Comparison of ENCODE assay signal across 15 cellular contexts in genomic region chr7:33921216-33921938, GRCh38. TPM values are rescaled to one million over a fixed set of nuclear protein-coding genes. Genes with fewer than 3 reads are reported as not detected.
DNase-seq lines count a peak whose midpoint lies in the region; TF ChIP-seq lines count a peak whose summit lies in the region.
"Had no signal": no experiment of that assay in that cellular context is flagged by ENCODE, and none has a peak within 500 bp of the region (broad histone marks: within the 10 kb centered on the region; RNA-seq: fewer than 3 reads in every experiment).

No MANE protein-coding gene starts in this region.

- H3K4me2 ChIP-seq in skeletal muscle satellite cell (ENCODE audit: low read length): peak overlapping the region; percentile 51

- no peaks in the 10 kb centered on the region for H3K9me3 ChIP-seq in SJCRH30 (replicated peaks)
- no peaks in the 10 kb centered on the region for H3K9me3 ChIP-seq in left ventricle myocardium inferior (replicated peaks)
- H3K9me3 ChIP-seq in skeletal muscle satellite cell (replicated peaks; ENCODE audit: low read length): no peaks in the 10 kb centered on the region

- H3K4me1 ChIP-seq in SJCRH30: peaks cover 5% of the 10 kb centered on the region; the same call in 1 of the 2 replicates
- H3K4me1 ChIP-seq in left ventricle myocardium inferior: peaks cover 14% of the 10 kb centered on the region
- H3K4me1 ChIP-seq in skeletal muscle satellite cell (ENCODE audit: control insufficient read depth, insufficient read depth, low read length): peaks cover 10% of the 10 kb centered on the region

- no peak for TF ChIP-seq CTCF in left ventricle myocardium inferior (IDR thresholded peaks at IDR 0.05; ENCODE audit: borderline replicate concordance)

- H3K27me3 ChIP-seq in SJCRH30 (no peaks in the 10 kb centered on the region), left ventricle myocardium inferior (ENCODE audit: low read depth) (peaks cover 48% of the 10 kb centered on the region), skeletal muscle satellite cell (ENCODE audit: control insufficient read depth, insufficient read depth, low read length) (no peaks in the 10 kb centered on the region)

- H3K4me3 ChIP-seq in SJCRH30: no peak overlapping the region
- H3K4me3 ChIP-seq in left ventricle myocardium inferior: no peak overlapping the region
- peak overlapping the region; percentile 20 for H3K4me3 ChIP-seq in skeletal muscle satellite cell (ENCODE audit: low read length)
- H3K4me3 ChIP-seq: coronary artery had no signal

- no peak overlapping the region for H3K9ac ChIP-seq in skeletal muscle satellite cell (ENCODE audit: low read depth, low read length)

- intact Hi-C loops in left ventricle myocardium inferior (cut with micrococcal nuclease) (no loop called here), head of caudate nucleus (cut with DNase I) (no loop called here)

- peak; percentile 37 for DNase-seq in Daoy (ENCODE audit: low read depth)
- DNase-seq in SJCRH30: peak; percentile 79 to 85
- DNase-seq in left ventricle myocardium inferior: peak; percentile 57
- no peak for DNase-seq in NCI-H1417 treated with DMSO at 0.1 percent for 48 hours (lab: John Stamatoyannopoulos, UW)
- DNase-seq in HuH-7 (ENCODE audit: low spot score): no peak
- DNase-seq in head of caudate nucleus: no peak
- no peak for DNase-seq in activated T-cell treated with anti-CD3 and anti-CD28 coated beads, Interleukin-2, amount 50 U/mL, for 48 hours
- DNase-seq: activated CD4-positive, CD25-positive, alpha-beta regulatory T cell treated with anti-CD3 and anti-CD28 coated beads, Interleukin-2, amount 50 U/mL, for 72 hours; immature natural killer cell; NCI-H2081; posterior cingulate gyrus; stimulated activated CD8-positive, alpha-beta memory T cell treated with anti-CD3 and anti-CD28 coated beads, Interleukin-4, amount 100 ng/mL, for 48 hours; T-cell had no signal

- no peaks in the 10 kb centered on the region for H3K36me3 ChIP-seq in SJCRH30
- no peaks in the 10 kb centered on the region for H3K36me3 ChIP-seq in left ventricle myocardium inferior
- no peaks in the 10 kb centered on the region for H3K36me3 ChIP-seq in skeletal muscle satellite cell (ENCODE audit: insufficient read depth, low read length)

- H3K27ac ChIP-seq in SJCRH30 (no peak overlapping the region), left ventricle myocardium inferior (replicated peaks) (peak overlapping the region; percentile 55)

RNA-seq across cellular contexts. Expression of gene BMPER, which starts 16.0 kb away (rescaled TPM):
- total RNA-seq in Daoy (2014; rRNA removed; shearing (Covaris generic)): 0.09 and 1.6 TPM in 2 replicates
- 0.47 and 0.71 TPM in 2 replicates for total RNA-seq in SJCRH30 (2014; rRNA removed; shearing (Covaris generic))
- 2.9 TPM for total RNA-seq in left ventricle myocardium inferior
- total RNA-seq in skeletal muscle satellite cell (2012; rRNA removed): 3.7 and 4.8 TPM in 2 replicates

Comparison
In these comparisons a context has a peak if more than half of its experiments do, and no peak if none do; other contexts are left out.
1. DNase-seq: peak in Daoy (single experiment), SJCRH30 (2 of 2) and left ventricle myocardium inferior (single experiment); none in NCI-H1417 treated with DMSO at 0.1 percent for 48 hours (single experiment), HuH-7 (single experiment), head of caudate nucleus (0 of 42) and activated T-cell treated with anti-CD3 and anti-CD28 coated beads, Interleukin-2, amount 50 U/mL, for 48 hours (0 of 2).